In the genomic region with DNA sequence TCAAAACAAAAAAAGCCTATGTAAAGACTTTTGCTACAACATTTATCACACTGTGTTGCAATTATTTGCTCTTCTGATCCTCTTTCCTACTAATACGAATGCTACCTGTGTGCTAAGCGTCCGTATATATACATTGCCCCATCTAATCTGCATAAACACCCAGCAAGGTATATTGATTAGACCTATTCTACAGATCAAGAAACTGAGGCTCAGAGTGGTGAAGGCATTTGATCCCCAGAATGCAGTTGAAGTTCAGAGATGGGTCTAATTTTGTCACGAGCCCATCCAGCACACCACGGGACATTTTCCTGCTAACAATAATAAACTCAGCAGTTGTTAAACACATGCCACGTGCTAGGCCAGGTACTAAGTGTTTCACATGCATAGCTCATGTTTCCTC, we compare ENCODE assay signal across 37 cellular contexts. TPM values are rescaled to one million over a fixed set of nuclear protein-coding genes. Genes with fewer than 3 reads are reported as not detected.
DNase-seq lines count a peak whose midpoint lies in the region; ATAC-seq, FAIRE-seq and TF ChIP-seq lines count a peak whose summit lies in the region.
"Had no signal": no experiment of that assay in that cellular context is flagged by ENCODE, and none has a peak within 500 bp of the region (broad histone marks: within the 10 kb centered on the region; RNA-seq: fewer than 3 reads in every experiment).

No MANE protein-coding gene starts in this region.

- no peaks in the 10 kb centered on the region for H3K9me2 ChIP-seq in Karpas-422 (replicated peaks; ENCODE audit: insufficient read depth, low read length)

- H3K27me3 Mint-ChIP-seq in endothelial cell (ENCODE audit: unreplicated experiment) = peaks cover 2% of the 10 kb centered on the region
- H3K27me3 Mint-ChIP-seq: B cell; CD4-positive, alpha-beta T cell had no signal

- DNase-seq in HepG2 (ENCODE audit: low spot score) (no peak), right lobe of liver (no peak), K562 (ENCODE audit: extremely low read depth in 1 of 4, low spot score in 3 of 4) (no peak), endothelial cell (ENCODE audit: low spot score) (no peak), Karpas-422 (no peak)
- DNase-seq in stimulated activated effector memory CD8-positive, alpha-beta T cell treated with anti-CD3 and anti-CD28 coated beads, Interleukin-12 subunit alpha, Interleukin-12 subunit beta, amount 100 ng/mL, for 72 hours (ENCODE audit: low spot score in 2 of 2) = no peak
- DNase-seq: 8988T; ACHN; AML-193; BE2C; C1 segment of cervical spinal cord; Caco-2; Calu3; CD4-positive, alpha-beta memory T cell; CD4-positive, alpha-beta T cell; CD4-positive, CD25-positive, alpha-beta regulatory T cell; CD8-positive, alpha-beta T cell; COR-L47; DMS 273 treated with DMSO at 0.1 percent for 48 hours; DMS153; DMS53; DMS79; DMS79 treated with DMSO at 0.1 percent for 48 hours; DND-41; EL had no signal

- ATAC-seq in HepG2 (no peak), right lobe of liver (no peak), K562 (no peak), GM18520 (IDR thresholded peaks at IDR 0.05; ENCODE audit: unreplicated experiment) (no peak), GM19463 (IDR thresholded peaks at IDR 0.05; ENCODE audit: unreplicated experiment) (no peak)
- no peak for ATAC-seq in stimulated activated effector memory CD8-positive, alpha-beta T cell treated with anti-CD3 and anti-CD28 coated beads, Interleukin-12 subunit alpha, Interleukin-12 subunit beta, amount 100 ng/mL, for 72 hours
- ATAC-seq: A549; CD8-positive, alpha-beta T cell had no signal

- TF ChIP-seq CTCF in HepG2 (CRISPR knock-in tag; IDR thresholded peaks at IDR 0.05) (no peak), right lobe of liver (IDR thresholded peaks at IDR 0.05) (no peak), K562 (IDR thresholded peaks at IDR 0.05 in 2 of 3, conservative IDR thresholded peaks at IDR 0.05 in 1 of 3; ENCODE audit: insufficient read depth in 2 of 3, low read depth in 1 of 3, low read length in 3 of 3) (no peak), endothelial cell (IDR thresholded peaks at IDR 0.05; ENCODE audit: unreplicated experiment) (no peak)

- H3K4me1 ChIP-seq in HepG2 (ENCODE audit: insufficient read depth, low read length) = peaks cover 31% of the 10 kb centered on the region
- no peaks in the 10 kb centered on the region for H3K4me1 ChIP-seq in right lobe of liver
- peaks cover 2 to 5% of the 10 kb centered on the region in 2 experiments; a peak in 3 of 5 replicates for H3K4me1 ChIP-seq in K562 (replicated peaks in 1 of 2; ENCODE audit: control insufficient read depth in 2 of 2, insufficient read depth in 2 of 2, low read length in 2 of 2)
- H3K4me1 ChIP-seq in Karpas-422 (ENCODE audit: low read length) = no peaks in the 10 kb centered on the region
- H3K4me1 ChIP-seq: A549, BE2C, BLaER1, Caco-2 had no signal

- TF ChIP-seq EP300 in HepG2 (IDR thresholded peaks at IDR 0.05; ENCODE audit: low read depth in 2 of 2, low read length in 2 of 2) = no peak
- no peak for TF ChIP-seq EP300 in HepG2 (CRISPR knock-in tag; IDR thresholded peaks at IDR 0.05; ENCODE audit: borderline replicate concordance)
- TF ChIP-seq EP300 in K562 (IDR thresholded peaks at IDR 0.05; ENCODE audit: low read length) = no peak

- no peaks in the 10 kb centered on the region for H3K36me3 Mint-ChIP-seq in endothelial cell (ENCODE audit: low read depth, unreplicated experiment)
- H3K36me3 Mint-ChIP-seq in stimulated activated effector memory CD8-positive, alpha-beta T cell treated with anti-CD3 and anti-CD28 coated beads, Interleukin-12 subunit alpha, Interleukin-12 subunit beta, amount 100 ng/mL, for 72 hours = no peaks in the 10 kb centered on the region
- H3K36me3 Mint-ChIP-seq: CD14-positive monocyte; CD4-positive, alpha-beta memory T cell; CD4-positive, CD25-positive, alpha-beta regulatory T cell; CD8-positive, alpha-beta memory T cell; CD8-positive, alpha-beta T cell had no signal

- no peaks in the 10 kb centered on the region for H3K9me3 Mint-ChIP-seq in endothelial cell (ENCODE audit: unreplicated experiment)
- no peaks in the 10 kb centered on the region for H3K9me3 Mint-ChIP-seq in stimulated activated effector memory CD8-positive, alpha-beta T cell treated with anti-CD3 and anti-CD28 coated beads, Interleukin-12 subunit alpha, Interleukin-12 subunit beta, amount 100 ng/mL, for 72 hours
- H3K9me3 Mint-ChIP-seq: CD4-positive, alpha-beta T cell; CD4-positive, CD25-positive, alpha-beta regulatory T cell; CD8-positive, alpha-beta memory T cell; CD8-positive, alpha-beta T cell had no signal

- H3K4me2 ChIP-seq in HepG2 (ENCODE audit: low read depth, low read length) = no peak overlapping the region
- H3K4me2 ChIP-seq in K562 (ENCODE audit: insufficient read depth, low read length) = no peak overlapping the region
- H3K4me2 ChIP-seq in Karpas-422 (ENCODE audit: low read depth, low read length, poor library complexity, severe bottlenecking) = no peak overlapping the region
- H3K4me2 ChIP-seq: A549; BLaER1; BLaER1 treated with 17β-estradiol and CSF1 and Interleukin-3, amounts not matched to agents 10 nM and 100 nM had no signal

- POLR2A ChIA-PET in HepG2 (lab: Yijun Ruan, JAX) (no interaction called here), K562 (lab: Yijun Ruan, JAX) (no interaction called here)

- no peak for TF ChIP-seq POLR2A in HepG2 (IDR thresholded peaks at IDR 0.05; ENCODE audit: insufficient read depth in 1 of 2, low read depth in 2 of 2, low read length in 2 of 2)
- TF ChIP-seq POLR2A in right lobe of liver (IDR thresholded peaks at IDR 0.05) = no peak
- TF ChIP-seq POLR2A in K562 (conservative IDR thresholded peaks at IDR 0.05) = no peak

- no peak overlapping the region for H3K9ac ChIP-seq in HepG2 (ENCODE audit: insufficient read depth, low read depth, low read length)
- no peak overlapping the region for H3K9ac ChIP-seq in K562 (ENCODE audit: insufficient read depth in 1 of 2, low read depth in 2 of 2, low read length in 2 of 2)
- H3K9ac ChIP-seq in Karpas-422 (ENCODE audit: low read length) = no peak overlapping the region
- H3K9ac ChIP-seq: BLaER1; BLaER1 treated with 17β-estradiol and CSF1 and Interleukin-3, amounts not matched to agents 10 nM and 100 nM had no signal

- FAIRE-seq in HepG2 (lab: Jason Lieb, UNC) = no peak
- no peak for FAIRE-seq in K562 (lab: Jason Lieb, UNC)
- FAIRE-seq: A204.1, A549, D721Med had no signal

- intact Hi-C loops in HepG2 (cut with micrococcal nuclease; ENCODE audit: unreplicated experiment) = no loop called here
- intact Hi-C loops in right lobe of liver (cut with DNase I) = no loop called here
- intact Hi-C loops in K562 (cut with micrococcal nuclease) = no loop called here

- CTCF ChIA-PET in HepG2 (lab: Yijun Ruan, JAX; ENCODE audit: low intra/inter-chr PET ratio, low total read pairs) (no interaction called here), K562 (lab: Yijun Ruan, JAX; ENCODE audit: low intra/inter-chr PET ratio) (no interaction called here)

- no peak for TF ChIP-seq RAD21 in HepG2 (CRISPR knock-in tag; IDR thresholded peaks at IDR 0.05)
- TF ChIP-seq RAD21 in K562 (CRISPR knock-in tag; conservative IDR thresholded peaks at IDR 0.05 in 1 of 2, IDR thresholded peaks at IDR 0.05 in 1 of 2) = no peak

- H2AFZ ChIP-seq in HepG2 (ENCODE audit: low read length) = no peak overlapping the region
- no peak overlapping the region for H2AFZ ChIP-seq in K562 (ENCODE audit: low read depth, low read length)
- H2AFZ ChIP-seq in Karpas-422 (ENCODE audit: low read length) = no peak overlapping the region

- H3K9me3 ChIP-seq in HepG2 (ENCODE audit: low read length) (no peaks in the 10 kb centered on the region), right lobe of liver (no peaks in the 10 kb centered on the region), K562 (replicated peaks; ENCODE audit: control insufficient read depth, insufficient read depth, low read depth, low read length) (no peaks in the 10 kb centered on the region), Karpas-422 (ENCODE audit: low read length) (no peaks in the 10 kb centered on the region)
- H3K9me3 ChIP-seq: A549; BE2C; BLaER1; BLaER1 treated with 17β-estradiol and CSF1 and Interleukin-3, amounts not matched to agents 10 nM and 100 nM; Caco-2 had no signal

- H3K27me3 ChIP-seq in HepG2 (ENCODE audit: control insufficient read depth in 1 of 2, insufficient read depth in 2 of 2, low read length in 2 of 2) (no peaks in the 10 kb centered on the region), right lobe of liver (no peaks in the 10 kb centered on the region), K562 (ENCODE audit: control insufficient read depth in 2 of 2, insufficient read depth in 2 of 2, low read length in 2 of 2) (no peaks in the 10 kb centered on the region), Karpas-422 (ENCODE audit: low read length) (no peaks in the 10 kb centered on the region)
- H3K27me3 ChIP-seq: BE2C; BLaER1; BLaER1 treated with 17β-estradiol and CSF1 and Interleukin-3, amounts not matched to agents 10 nM and 100 nM had no signal

- 32% methylated on average over 6 of the region's 6 CpGs for WGBS in HepG2 (ENCODE audit: low lambda C conversion rate)
- 89% methylated on average over 6 of the region's 6 CpGs for WGBS in right lobe of liver (ENCODE audit: insufficient coverage, low coverage, low lambda C conversion rate, missing lambda C conversion rate)
- 37% methylated on average over 6 of the region's 6 CpGs for WGBS in K562 (ENCODE audit: insufficient coverage, low coverage, missing lambda C conversion rate)

- no peak overlapping the region for H3K4me3 Mint-ChIP-seq in endothelial cell (ENCODE audit: unreplicated experiment)
- no peak overlapping the region for H3K4me3 Mint-ChIP-seq in stimulated activated effector memory CD8-positive, alpha-beta T cell treated with anti-CD3 and anti-CD28 coated beads, Interleukin-12 subunit alpha, Interleukin-12 subunit beta, amount 100 ng/mL, for 72 hours
- H3K4me3 Mint-ChIP-seq: B cell; CD14-positive monocyte; CD4-positive, alpha-beta T cell; CD4-positive, CD25-positive, alpha-beta regulatory T cell; CD8-positive, alpha-beta memory T cell; CD8-positive, alpha-beta T cell had no signal

- BruUV-seq in HepG2 (replicated peaks; lab: Mats Ljungman, UMichigan) = no TSS peak
- no TSS peak for BruUV-seq in K562 (replicated peaks; lab: Mats Ljungman, UMichigan)

- H3K79me2 ChIP-seq in HepG2 (ENCODE audit: insufficient read depth, low read length) (no peaks in the 10 kb centered on the region), K562 (ENCODE audit: control insufficient read depth, insufficient read depth, low read length) (no peaks in the 10 kb centered on the region), Karpas-422 (ENCODE audit: low read length) (no peaks in the 10 kb centered on the region)

- H3K27ac ChIP-seq in HepG2 (ENCODE audit: extremely low read length, insufficient read depth, low read length) (no peak overlapping the region), right lobe of liver (no peak overlapping the region), K562 (ENCODE audit: extremely low read depth, low read depth, low read length) (no peak overlapping the region), Karpas-422 (ENCODE audit: low read length) (no peak overlapping the region)
- H3K27ac ChIP-seq: 22Rv1; A549; BLaER1; BLaER1 treated with 17β-estradiol and CSF1 and Interleukin-3, amounts not matched to agents 10 nM and 100 nM; C4-2B had no signal

- H3K36me3 ChIP-seq in HepG2 (replicated peaks in 1 of 2; ENCODE audit: control insufficient read depth in 1 of 2, insufficient read depth in 2 of 2, low read length in 2 of 2) (no peaks in the 10 kb centered on the region), right lobe of liver (no peaks in the 10 kb centered on the region), K562 (ENCODE audit: control insufficient read depth, insufficient read depth, low read length) (no peaks in the 10 kb centered on the region), Karpas-422 (ENCODE audit: insufficient read depth, low read length) (no peaks in the 10 kb centered on the region)
- H3K36me3 ChIP-seq: BE2C; BLaER1; BLaER1 treated with 17β-estradiol and CSF1 and Interleukin-3, amounts not matched to agents 10 nM and 100 nM had no signal

- peak overlapping the region; percentile 13 for H3K27ac Mint-ChIP-seq in endothelial cell (ENCODE audit: unreplicated experiment)
- peak overlapping the region; percentile 45 for H3K27ac Mint-ChIP-seq in stimulated activated effector memory CD8-positive, alpha-beta T cell treated with anti-CD3 and anti-CD28 coated beads, Interleukin-12 subunit alpha, Interleukin-12 subunit beta, amount 100 ng/mL, for 72 hours
- H3K27ac Mint-ChIP-seq: B cell; CD4-positive, alpha-beta memory T cell; CD4-positive, alpha-beta T cell; CD4-positive, CD25-positive, alpha-beta regulatory T cell; CD8-positive, alpha-beta T cell had no signal

- in situ Hi-C loops in HepG2 (cut with HindIII; ENCODE audit: extremely low pct_ligation_motif_present, low pct_unique_long_range_greater_than_20kb) (no loop called here), K562 (cut with MboI) (no loop called here)

- H3K4me3 ChIP-seq in HepG2 (replicated peaks in 1 of 3; ENCODE audit: insufficient read depth in 1 of 3, low read depth in 2 of 3, low read length in 3 of 3) (no peak overlapping the region), right lobe of liver (no peak overlapping the region), K562 (no peak overlapping the region), Karpas-422 (ENCODE audit: low read length) (no peak overlapping the region)
- H3K4me3 ChIP-seq: A549; BLaER1; BLaER1 treated with 17β-estradiol and CSF1 and Interleukin-3, amounts not matched to agents 10 nM and 100 nM had no signal

- H4K20me1 ChIP-seq in HepG2 (ENCODE audit: insufficient read depth, low read length) (no peaks in the 10 kb centered on the region), K562 (replicated peaks; ENCODE audit: control insufficient read depth, insufficient read depth, low read length) (no peaks in the 10 kb centered on the region), Karpas-422 (ENCODE audit: insufficient read depth, low read depth, low read length) (no peaks in the 10 kb centered on the region)
- H4K20me1 ChIP-seq: BLaER1; BLaER1 treated with 17β-estradiol and CSF1 and Interleukin-3, amounts not matched to agents 10 nM and 100 nM had no signal

- no peaks in the 10 kb centered on the region for H3K9me1 ChIP-seq in K562 (ENCODE audit: control insufficient read depth, insufficient read depth, low read length)

- peaks cover 5% of the 10 kb centered on the region for H3K4me1 Mint-ChIP-seq in endothelial cell (ENCODE audit: unreplicated experiment)
- no peaks in the 10 kb centered on the region for H3K4me1 Mint-ChIP-seq in stimulated activated effector memory CD8-positive, alpha-beta T cell treated with anti-CD3 and anti-CD28 coated beads, Interleukin-12 subunit alpha, Interleukin-12 subunit beta, amount 100 ng/mL, for 72 hours
- H3K4me1 Mint-ChIP-seq: B cell; CD8-positive, alpha-beta memory T cell had no signal

RNA-seq across cellular contexts. Expression of gene CORO1C, which starts 25.1 kb away (rescaled TPM):
- total RNA-seq in HepG2 (2016; rRNA removed; fragmentation: Illumina TruSeq; extraction: Trizol) (73.7 and 128 TPM in 2 replicates), right lobe of liver (100 to 1,000 TPM in 1 of 6 experiments, 10 to 100 TPM in 5; 36.6 to 100 (median 57.5) TPM), K562 (2014; rRNA removed) (118 and 123 TPM in 2 replicates), K562 (2014; rRNA removed; fragmentation: Illumina TruSeq; extraction: Trizol) (154 and 166 TPM in 2 replicates), K562 (2015; rRNA removed; fragmentation: Illumina TruSeq; extraction: Trizol) (141 and 147 TPM in 2 replicates), K562 (2021) (206 TPM in 2 replicates), endothelial cell (ENCODE audit: unreplicated experiment) (380 TPM)
- 21.0 and 28.0 TPM in 2 replicates for total RNA-seq in HepG2 (2016; cell fraction: cytosol; rRNA removed; fragmentation: Illumina TruSeq; extraction: Trizol; ENCODE audit: low read depth)
- 70.7 and 135 TPM in 2 replicates for total RNA-seq in HepG2 (2016; cell fraction: insoluble cytoplasmic fraction; rRNA removed; fragmentation: Illumina TruSeq; extraction: Trizol)
- 29.9 and 30.4 TPM in 2 replicates for total RNA-seq in HepG2 (2016; cell fraction: membrane; rRNA removed; fragmentation: Illumina TruSeq; extraction: Trizol)
- total RNA-seq in HepG2 (2016; cell fraction: nucleus; rRNA removed; fragmentation: Illumina TruSeq; extraction: Trizol) = 66.4 and 67.4 TPM in 2 replicates
- polyA plus RNA-seq in HepG2 (2011; rRNA removed) (116 and 131 TPM in 2 replicates), K562 (2011; rRNA removed) (265 and 280 TPM in 2 replicates), K562 (2014; fragmentation: Illumina TruSeq; extraction: Trizol) (142 and 159 TPM in 2 replicates), K562 (2014; fragmentation: Nextera tagmentation; extraction: Ambion mirVana) (10 to 100 TPM; 55.2 to 68.6 TPM), K562 (2014; rRNA removed) (125 and 150 TPM in 2 replicates)
- 95.2 and 104 TPM in 2 replicates for polyA plus RNA-seq in HepG2 (2011; cell fraction: cytosol; rRNA removed)
- 66.8 and 86.4 TPM in 2 replicates for polyA plus RNA-seq in HepG2 (2011; cell fraction: nucleus; rRNA removed)
- 68.8 and 74.2 TPM in 2 replicates for polyA plus RNA-seq in HepG2 (2012)
- polyA plus RNA-seq in HepG2 (2016; cell fraction: cytosol; fragmentation: Illumina TruSeq; extraction: Trizol; ENCODE audit: low read depth) = 5.3 and 6.6 TPM in 2 replicates
- 202 and 219 TPM in 2 replicates for polyA plus RNA-seq in HepG2 (2016; cell fraction: insoluble cytoplasmic fraction; fragmentation: Illumina TruSeq; extraction: Trizol; ENCODE audit: low read depth)
- polyA plus RNA-seq in HepG2 (2016; cell fraction: membrane; fragmentation: Illumina TruSeq; extraction: Trizol; ENCODE audit: low read depth) = 17.3 and 18.7 TPM in 2 replicates
- 93.1 and 94.0 TPM in 2 replicates for polyA plus RNA-seq in HepG2 (2016; cell fraction: nucleus; fragmentation: Illumina TruSeq; extraction: Trizol; ENCODE audit: insufficient read depth, low read depth)
- polyA minus RNA-seq in HepG2 (2011; rRNA and poly(A)+ RNA removed; ENCODE audit: low replicate concordance) = 321 and 493 TPM in 2 replicates
- 108 and 148 TPM in 2 replicates for polyA minus RNA-seq in HepG2 (2011; cell fraction: cytosol; rRNA and poly(A)+ RNA removed)
- polyA minus RNA-seq in HepG2 (2011; cell fraction: nucleus; rRNA and poly(A)+ RNA removed) = 132 and 144 TPM in 2 replicates
- total RNA-seq in K562 (2011; cell fraction: chromatin; rRNA removed; ENCODE audit: low replicate concordance) = 275 and 365 TPM in 2 replicates
- total RNA-seq in K562 (2011; cell fraction: nucleolus; rRNA removed) = 109 and 134 TPM in 2 replicates
- total RNA-seq in K562 (2011; cell fraction: nucleoplasm; rRNA removed) = 215 and 268 TPM in 2 replicates
- polyA plus RNA-seq in K562 (2011; cell fraction: cytosol; rRNA removed) = 140 and 201 TPM in 2 replicates
- polyA plus RNA-seq in K562 (2011; cell fraction: nucleus; rRNA removed) = 132 and 151 TPM in 2 replicates
- polyA plus RNA-seq in K562 (2012) = 106 and 126 TPM in 2 replicates
- polyA minus RNA-seq in K562 (2011; rRNA and poly(A)+ RNA removed) = 667 and 775 TPM in 2 replicates
- 210 and 245 TPM in 2 replicates for polyA minus RNA-seq in K562 (2011; cell fraction: cytosol; rRNA and poly(A)+ RNA removed)
- 85.0 and 160 TPM in 2 replicates for polyA minus RNA-seq in K562 (2011; cell fraction: nucleus; rRNA and poly(A)+ RNA removed)
- 11.1 and 14.9 TPM in 2 replicates for total RNA-seq in Karpas-422 (2014; rRNA removed; shearing (Covaris generic); ENCODE audit: low replicate concordance)

Comparison
In these comparisons a context has a peak if more than half of its experiments do, and no peak if none do; other contexts are left out.
1. Of the 241 proteins assayed by ChIP-seq in both HepG2 and K562: peak only in HepG2: none; only in K562: ADNP and KDM1A; in both: none; in neither: 239.